Comparison of ENCODE assay signal across 10 cellular contexts in genomic region chr15:65249641-65250040, GRCh38. TPM values are rescaled to one million over a fixed set of nuclear protein-coding genes. Genes with fewer than 3 reads are reported as not detected.
DNase-seq lines count a peak whose midpoint lies in the region; ATAC-seq and TF ChIP-seq lines count a peak whose summit lies in the region.
"Had no signal": no experiment of that assay in that cellular context is flagged by ENCODE, and none has a peak within 500 bp of the region (broad histone marks: within the 10 kb centered on the region; RNA-seq: fewer than 3 reads in every experiment).

No MANE protein-coding gene starts in this region.

- H3K23ac ChIP-seq in neuronal stem cell (ENCODE audit: low read depth, low read length, poor library complexity) = no peak overlapping the region

- no peak overlapping the region for H3K14ac ChIP-seq in neuronal stem cell (ENCODE audit: low read length)

- intact Hi-C loops in transverse colon (cut with DNase I; ENCODE audit: low total_unique reads) = no loop called here
- intact Hi-C loops in Calu3 (cut with micrococcal nuclease; ENCODE audit: unreplicated experiment) = no loop called here
- intact Hi-C loops in heart left ventricle (cut with DNase I) = no loop called here

- H3K4ac ChIP-seq in neuronal stem cell (ENCODE audit: low read length) = no peak overlapping the region

- no peak overlapping the region for H3K27ac Mint-ChIP-seq in activated CD8-positive, alpha-beta T cell treated with anti-CD3 and anti-CD28 coated beads, Interleukin-2, amount 10 ng/mL, durations not matched to agents 7 days and 5 days
- no peak overlapping the region for H3K27ac Mint-ChIP-seq in Calu3 (ENCODE audit: unreplicated experiment)

- no peaks in the 10 kb centered on the region for H3K79me1 ChIP-seq in neuronal stem cell (ENCODE audit: low read depth, low read length)

- TF ChIP-seq CTCF in transverse colon (IDR thresholded peaks at IDR 0.05) (no peak), Peyer's patch (IDR thresholded peaks at IDR 0.05) (no peak), Calu3 (IDR thresholded peaks at IDR 0.05; ENCODE audit: unreplicated experiment) (no peak), heart left ventricle (IDR thresholded peaks at IDR 0.05) (no peak)

- peaks cover 6% of the 10 kb centered on the region for H3K36me3 Mint-ChIP-seq in activated CD8-positive, alpha-beta T cell treated with anti-CD3 and anti-CD28 coated beads, Interleukin-2, amount 10 ng/mL, durations not matched to agents 7 days and 5 days (ENCODE audit: low read depth)
- H3K36me3 Mint-ChIP-seq in Calu3 (ENCODE audit: insufficient read depth, unreplicated experiment) = no peaks in the 10 kb centered on the region

- H2BK120ac ChIP-seq in neuronal stem cell (ENCODE audit: low read depth, low read length) = no peak overlapping the region

- TF ChIP-seq EP300 in transverse colon (IDR thresholded peaks at IDR 0.05; ENCODE audit: low read depth) = no peak

- H3K4me2 ChIP-seq in neuronal stem cell (ENCODE audit: insufficient read depth, low read length, poor library complexity, severe bottlenecking) = no peak overlapping the region

- no peak overlapping the region for H3K4me3 Mint-ChIP-seq in activated CD8-positive, alpha-beta T cell treated with anti-CD3 and anti-CD28 coated beads, Interleukin-2, amount 10 ng/mL, durations not matched to agents 7 days and 5 days
- H3K4me3 Mint-ChIP-seq in Calu3 (ENCODE audit: low read depth, unreplicated experiment) = no peak overlapping the region

- H3K27me3 ChIP-seq in neuronal stem cell (ENCODE audit: control insufficient read depth in 3 of 3, insufficient read depth in 3 of 3, low read depth in 1 of 3, low read length in 3 of 3) (no peaks in the 10 kb centered on the region), transverse colon (no peaks in the 10 kb centered on the region), Peyer's patch (no peaks in the 10 kb centered on the region), heart left ventricle (no peaks in the 10 kb centered on the region)
- H3K27me3 ChIP-seq: right lobe of liver had no signal

- H4K8ac ChIP-seq in neuronal stem cell (ENCODE audit: low read depth, low read length) = no peak overlapping the region

- no peaks in the 10 kb centered on the region for H3K9me3 ChIP-seq in neuronal stem cell (replicated peaks in 1 of 2; ENCODE audit: control insufficient read depth in 2 of 2, insufficient read depth in 1 of 2, low read depth in 1 of 2, low read length in 2 of 2)
- no peaks in the 10 kb centered on the region for H3K9me3 ChIP-seq in transverse colon
- H3K9me3 ChIP-seq in Peyer's patch = no peaks in the 10 kb centered on the region
- H3K9me3 ChIP-seq in heart left ventricle = no peaks in the 10 kb centered on the region
- H3K9me3 ChIP-seq: right lobe of liver had no signal

- H3K27me3 Mint-ChIP-seq in activated CD8-positive, alpha-beta T cell treated with anti-CD3 and anti-CD28 coated beads, Interleukin-2, amount 10 ng/mL, durations not matched to agents 7 days and 5 days (ENCODE audit: low read depth) = no peaks in the 10 kb centered on the region
- H3K27me3 Mint-ChIP-seq in Calu3 (ENCODE audit: unreplicated experiment) = no peaks in the 10 kb centered on the region

- in situ Hi-C loops in transverse colon (cut with MboI; ENCODE audit: low pct_ligation_motif_present in 1 of 4, low pct_unique_long_range_greater_than_20kb in 1 of 4, low sequenced_read_pairs in 3 of 4) = no loop called here

- TF ChIP-seq POLR2A in transverse colon (IDR thresholded peaks at IDR 0.05) = no peak
- TF ChIP-seq POLR2A in Peyer's patch (IDR thresholded peaks at IDR 0.05) = no peak
- no peak for TF ChIP-seq POLR2A in heart left ventricle (IDR thresholded peaks at IDR 0.05)

- no peak overlapping the region for H3K4me3 ChIP-seq in neuronal stem cell (ENCODE audit: low read length in 2 of 2)
- H3K4me3 ChIP-seq in transverse colon = no peak overlapping the region
- no peak overlapping the region for H3K4me3 ChIP-seq in Peyer's patch
- H3K4me3 ChIP-seq in heart left ventricle = no peak overlapping the region
- H3K4me3 ChIP-seq: right lobe of liver had no signal

- H2AFZ ChIP-seq in neuronal stem cell (ENCODE audit: low read length) = no peak overlapping the region

- H3K27ac ChIP-seq in neuronal stem cell (replicated peaks; ENCODE audit: low read length) (peak overlapping the region; percentile 20), transverse colon (peak overlapping the region in 3 of 4 donors; percentile 30 to 72 (median 48)), Peyer's patch (no peak overlapping the region), heart left ventricle (peak overlapping the region in 4 of 12 donors; percentile 41 to 81 (median 56))
- H3K27ac ChIP-seq: right lobe of liver had no signal

- no peak overlapping the region for H2BK5ac ChIP-seq in neuronal stem cell (ENCODE audit: low read length)

- CTCF ChIA-PET in activated CD8-positive, alpha-beta T cell treated with anti-CD3 and anti-CD28 coated beads, Interleukin-2, amount 10 ng/mL, durations not matched to agents 7 days and 5 days (lab: Charles Lee) = interaction anchor here (0.9 to 3.3 kb wide), 3 partner anchors 21 to 216 kb away, joined by 3 to 16 read pairs (median 3); no protein-coding TSS in a partner anchor
- CTCF ChIA-PET in Calu3 (lab: Charles Lee) = no interaction called here

- H3K36me3 ChIP-seq in neuronal stem cell (replicated peaks in 1 of 2; ENCODE audit: control insufficient read depth in 2 of 2, insufficient read depth in 2 of 2, low read length in 2 of 2) = no peaks in the 10 kb centered on the region
- no peaks in the 10 kb centered on the region for H3K36me3 ChIP-seq in transverse colon
- H3K36me3 ChIP-seq in Peyer's patch = no peaks in the 10 kb centered on the region
- no peaks in the 10 kb centered on the region for H3K36me3 ChIP-seq in heart left ventricle
- H3K36me3 ChIP-seq: right lobe of liver had no signal

- DNase-seq in activated gamma-delta T cell treated with anti-CD3 and anti-CD28 coated beads, Interleukin-2, amount 50 U/mL, for 16 hours (ENCODE audit: low read depth) = peak; percentile 18
- DNase-seq in activated gamma-delta T cell (lab: John Stamatoyannopoulos, UW) = no peak
- peak; percentile 23 for DNase-seq in activated CD8-positive, alpha-beta T cell treated with anti-CD3 and anti-CD28 coated beads, Interleukin-2, amount 10 ng/mL, durations not matched to agents 7 days and 5 days
- no peak for DNase-seq in neuronal stem cell (ENCODE audit: low spot score)
- no peak for DNase-seq in transverse colon
- DNase-seq in Peyer's patch = no peak
- no peak for DNase-seq in Calu3
- DNase-seq in heart left ventricle = no peak
- DNase-seq: islet precursor cell, right lobe of liver had no signal

- H3K4me1 ChIP-seq in neuronal stem cell (ENCODE audit: control insufficient read depth in 2 of 2, insufficient read depth in 1 of 2, low read depth in 1 of 2, low read length in 2 of 2) (peaks cover 13 to 16% of the 10 kb centered on the region in 2 donors), transverse colon (peaks cover 0 to 12% (median 6%) of the 10 kb centered on the region in 4 donors), Peyer's patch (no peaks in the 10 kb centered on the region), heart left ventricle (peaks cover 0 to 32% (median 16%) of the 10 kb centered on the region in 12 donors)

- H2BK15ac ChIP-seq in neuronal stem cell (ENCODE audit: low read length) = no peak overlapping the region

- H4K91ac ChIP-seq in neuronal stem cell (ENCODE audit: low read depth, low read length, poor library complexity) = no peak overlapping the region

- no peak overlapping the region for H2AK5ac ChIP-seq in neuronal stem cell (ENCODE audit: low read depth, low read length)

- no peak overlapping the region for H3K9ac ChIP-seq in neuronal stem cell (ENCODE audit: low read depth, low read length, poor library complexity)

- WGBS in neuronal stem cell (ENCODE audit: extremely low coverage in 2 of 2, insufficient read length in 2 of 2, insufficient replicate concordance in 1 of 2), 2 donors = no CpG with 5 or more reads among the region's 2 CpGs
- 55% methylated on average over 2 of the region's 2 CpGs; no CpG with 5 or more reads in 1 of the 2 donors for WGBS in transverse colon (ENCODE audit: low coverage in 1 of 2), 2 donors
- 76 to 97% (median 79%) methylated on average over 2 of the region's 2 CpGs for WGBS in heart left ventricle, 4 donors

- no peak for ATAC-seq in activated CD8-positive, alpha-beta T cell treated with anti-CD3 and anti-CD28 coated beads, Interleukin-2, amount 10 ng/mL, durations not matched to agents 7 days and 5 days
- ATAC-seq in heart left ventricle = no peak

- H2BK12ac ChIP-seq in neuronal stem cell (ENCODE audit: low read length) = no peak overlapping the region

- H3K4me1 Mint-ChIP-seq in activated CD8-positive, alpha-beta T cell treated with anti-CD3 and anti-CD28 coated beads, Interleukin-2, amount 10 ng/mL, durations not matched to agents 7 days and 5 days (ENCODE audit: low read depth) = peaks cover 4% of the 10 kb centered on the region
- no peaks in the 10 kb centered on the region for H3K4me1 Mint-ChIP-seq in Calu3 (ENCODE audit: low read depth, unreplicated experiment)

- POLR2A ChIA-PET in activated CD8-positive, alpha-beta T cell treated with anti-CD3 and anti-CD28 coated beads, Interleukin-2, amount 10 ng/mL, durations not matched to agents 7 days and 5 days (lab: Charles Lee) = no interaction called here

- H3K18ac ChIP-seq in neuronal stem cell (ENCODE audit: low read length) = peak overlapping the region; percentile 2

- no peaks in the 10 kb centered on the region for H3K9me3 Mint-ChIP-seq in activated CD8-positive, alpha-beta T cell treated with anti-CD3 and anti-CD28 coated beads, Interleukin-2, amount 10 ng/mL, durations not matched to agents 7 days and 5 days (ENCODE audit: insufficient read depth)
- no peaks in the 10 kb centered on the region for H3K9me3 Mint-ChIP-seq in Calu3 (ENCODE audit: low read depth, unreplicated experiment)

- no TSS peak for BruUV-seq in Calu3 (replicated peaks; lab: Mats Ljungman, UMichigan)

RNA-seq across cellular contexts. Expression of gene PARP16, which starts 37.0 kb away (rescaled TPM):
- 10 to 100 TPM; 17.0 to 19.3 TPM for total RNA-seq in activated CD8-positive, alpha-beta T cell treated with anti-CD3 and anti-CD28 coated beads, Interleukin-2, amount 10 ng/mL, durations not matched to agents 7 days and 5 days
- polyA plus RNA-seq in neuronal stem cell (2013, experiment 1 of 2) = 11.4 TPM
- 12.0 TPM for polyA plus RNA-seq in neuronal stem cell (2013, experiment 2 of 2)
- 10 to 100 TPM in 1 of 4 donors, 1 to 10 TPM in 3; 4.6 to 11.5 (median 7.5) TPM for total RNA-seq in transverse colon
- 10 to 100 TPM in 1 of 4 donors, 1 to 10 TPM in 3; 7.0 to 23.1 (median 8.1) TPM for total RNA-seq in Peyer's patch
- total RNA-seq in Calu3 (2022) = 4.6 and 5.8 TPM in 2 replicates
- total RNA-seq in heart left ventricle = 1 to 10 TPM; 2.7 to 7.0 (median 4.8) TPM
- 1 to 10 TPM; 3.0 to 4.8 TPM for polyA plus RNA-seq in heart left ventricle

RNA-seq across cellular contexts. Expression of gene CILP, which starts 38.4 kb away (rescaled TPM):
- total RNA-seq in activated CD8-positive, alpha-beta T cell treated with anti-CD3 and anti-CD28 coated beads, Interleukin-2, amount 10 ng/mL, durations not matched to agents 7 days and 5 days = under 1 TPM; 0.05 to 0.08 TPM
- 0.03 TPM for polyA plus RNA-seq in neuronal stem cell (2013, experiment 1 of 2)
- polyA plus RNA-seq in neuronal stem cell (2013, experiment 2 of 2) = 0.03 TPM
- total RNA-seq in transverse colon (10 to 100 TPM in 3 of 4 donors, 1 to 10 TPM in 1; 8.1 to 89.6 (median 18.5) TPM), Peyer's patch (10 to 100 TPM; 14.4 to 26.9 (median 17.8) TPM), Calu3 (2022) (0.05 TPM in 1 of 2 replicates, not detected in the other), heart left ventricle (10 to 100 TPM in 6 of 9 donors, 1 to 10 TPM in 3; 6.2 to 58.5 (median 12.3) TPM)
- 10 to 100 TPM in 1 of 2 donors, under 1 TPM in 1; 0.76 to 12.0 TPM for polyA plus RNA-seq in heart left ventricle

RNA-seq across cellular contexts. Expression of gene RNU5A-1, which starts 46.2 kb away (rescaled TPM):
- total RNA-seq in activated CD8-positive, alpha-beta T cell treated with anti-CD3 and anti-CD28 coated beads, Interleukin-2, amount 10 ng/mL, durations not matched to agents 7 days and 5 days = not detected
- not detected for polyA plus RNA-seq in neuronal stem cell (2013, experiment 1 of 2)
- polyA plus RNA-seq in neuronal stem cell (2013, experiment 2 of 2) = not detected
- total RNA-seq in transverse colon (not detected), Peyer's patch (not detected), Calu3 (2022) (not detected in 2 replicates), heart left ventricle (not detected)
- polyA plus RNA-seq in heart left ventricle = not detected
- total RNA-seq: right lobe of liver had no signal

RNA-seq across cellular contexts. Expression of gene RNU5B-1, which starts 54.8 kb away (rescaled TPM):
- total RNA-seq in activated CD8-positive, alpha-beta T cell treated with anti-CD3 and anti-CD28 coated beads, Interleukin-2, amount 10 ng/mL, durations not matched to agents 7 days and 5 days = 10 to 100 TPM in 1 of 2 experiments, not detected in 1; 19.9 TPM
- polyA plus RNA-seq in neuronal stem cell (2013, experiment 1 of 2) = not detected
- polyA plus RNA-seq in neuronal stem cell (2013, experiment 2 of 2) = not detected
- total RNA-seq in transverse colon (not detected), Peyer's patch (not detected), Calu3 (2022) (20.3 and 25.8 TPM in 2 replicates), heart left ventricle (10 to 100 TPM in 2 of 9 donors, not detected in 7; 18.6 to 30.4 TPM)
- not detected for polyA plus RNA-seq in heart left ventricle

Comparison
In these comparisons a context has a peak if more than half of its experiments do, and no peak if none do; other contexts are left out.
1. DNase-seq: peak in activated gamma-delta T cell treated with anti-CD3 and anti-CD28 coated beads, Interleukin-2, amount 50 U/mL, for 16 hours (single experiment) and activated CD8-positive, alpha-beta T cell treated with anti-CD3 and anti-CD28 coated beads, Interleukin-2, amount 10 ng/mL, durations not matched to agents 7 days and 5 days (single experiment); none in activated gamma-delta T cell (single experiment), neuronal stem cell (single experiment), transverse colon (single experiment), Peyer's patch (0 of 3), Calu3 (single experiment) and heart left ventricle (0 of 5).
2. H3K27ac ChIP-seq: peak in neuronal stem cell (single experiment) and transverse colon (3 of 4); none in Peyer's patch (0 of 4).